ENCODE assay signal across 8 cellular contexts in genomic region chr4:184538023-184538599, GRCh38.
DNase-seq lines count a peak whose midpoint lies in the region; ATAC-seq and TF ChIP-seq lines count a peak whose summit lies in the region.

No MANE protein-coding gene starts in this region.

- H3K27me3 Mint-ChIP-seq in CD14-positive monocyte (ENCODE audit: low read depth in 3 of 3) = peaks cover 0 to 5% (median 3%) of the 10 kb centered on the region in 3 donors
- no peaks in the 10 kb centered on the region for H3K27me3 Mint-ChIP-seq in activated CD8-positive, alpha-beta T cell treated with anti-CD3 and anti-CD28 coated beads, Interleukin-2, amount 10 ng/mL, durations not matched to agents 7 days and 5 days (ENCODE audit: low read depth)
- no peaks in the 10 kb centered on the region for H3K27me3 Mint-ChIP-seq in effector memory CD8-positive, alpha-beta T cell

- no peaks in the 10 kb centered on the region for H3K27me3 ChIP-seq in mesendoderm (ENCODE audit: insufficient read depth, low read length, poor library complexity)

- H3K18ac ChIP-seq in mesendoderm (ENCODE audit: low read length) = no peak overlapping the region

- H4K5ac ChIP-seq in mesendoderm (ENCODE audit: low read length) = no peak overlapping the region

- H3K27ac ChIP-seq in mesendoderm (ENCODE audit: low read depth, low read length) = no peak overlapping the region

- no peak overlapping the region for H4K8ac ChIP-seq in mesendoderm (ENCODE audit: low read depth, low read length)

- H3K79me2 ChIP-seq in mesendoderm (ENCODE audit: control insufficient read depth, insufficient read depth, low read length) = no peaks in the 10 kb centered on the region

- intact Hi-C loops in CD14-positive monocyte (cut with micrococcal nuclease) = loop anchor here (1.0 to 10.0 kb wide), 3 partner anchors 123 to 275 kb away; no protein-coding TSS in a partner anchor

- H3K4me1 ChIP-seq in mesendoderm (ENCODE audit: control insufficient read depth, low read depth, low read length) = no peaks in the 10 kb centered on the region

- peak overlapping the region; percentile 70 for H3K56ac ChIP-seq in mesendoderm (ENCODE audit: low read length)

- no peak overlapping the region for H3K4me3 ChIP-seq in mesendoderm (ENCODE audit: low read length)

- peak; percentile 77 for TF ChIP-seq CTCF in CD14-positive monocyte (IDR thresholded peaks at IDR 0.05)

- peak; percentile 89 for DNase-seq in CD14-positive monocyte (ENCODE audit: low spot score)
- peak; percentile 45 for DNase-seq in NCI-H82 treated with DMSO at 0.1 percent for 48 hours (lab: John Stamatoyannopoulos, UW; ENCODE audit: unreplicated experiment)
- peak; percentile 79 for DNase-seq in activated CD8-positive, alpha-beta T cell treated with anti-CD3 and anti-CD28 coated beads, Interleukin-2, amount 10 ng/mL, durations not matched to agents 7 days and 5 days
- peak; percentile 58 to 65 (median 61) for DNase-seq in effector memory CD8-positive, alpha-beta T cell
- peak; percentile 55 for DNase-seq in mesendoderm
- DNase-seq in stimulated activated CD8-positive, alpha-beta memory T cell treated with anti-CD3 and anti-CD28 coated beads, Interleukin-12 subunit alpha, Interleukin-12 subunit beta, amount 100 ng/mL, for 4 hours (ENCODE audit: low read depth) = peak; percentile 27

- peaks cover 46% of the 10 kb centered on the region for H3K4me1 Mint-ChIP-seq in CD14-positive monocyte
- peaks cover 39% of the 10 kb centered on the region for H3K4me1 Mint-ChIP-seq in activated CD8-positive, alpha-beta T cell treated with anti-CD3 and anti-CD28 coated beads, Interleukin-2, amount 10 ng/mL, durations not matched to agents 7 days and 5 days (ENCODE audit: low read depth)
- H3K4me1 Mint-ChIP-seq in effector memory CD8-positive, alpha-beta T cell (ENCODE audit: low read depth in 2 of 2) = peaks cover 31 to 40% of the 10 kb centered on the region in 2 donors

- CTCF ChIA-PET in activated CD8-positive, alpha-beta T cell treated with anti-CD3 and anti-CD28 coated beads, Interleukin-2, amount 10 ng/mL, durations not matched to agents 7 days and 5 days (lab: Charles Lee) = interaction anchor here (2.3 to 5.2 kb wide), 4 partner anchors 24 to 274 kb away, joined by 8 to 70 read pairs (median 30); no protein-coding TSS in a partner anchor

- H2BK5ac ChIP-seq in mesendoderm (ENCODE audit: low read length) = no peak overlapping the region

- H2BK15ac ChIP-seq in mesendoderm (replicated peaks; ENCODE audit: low read depth) = no peak overlapping the region

- peak; percentile 53 for ATAC-seq in GM19372 (IDR thresholded peaks at IDR 0.05; ENCODE audit: low read depth, unreplicated experiment)
- ATAC-seq in HG03521 (IDR thresholded peaks at IDR 0.05; ENCODE audit: unreplicated experiment) = peak; percentile 43
- ATAC-seq in activated CD8-positive, alpha-beta T cell treated with anti-CD3 and anti-CD28 coated beads, Interleukin-2, amount 10 ng/mL, durations not matched to agents 7 days and 5 days = peak; percentile 54
- ATAC-seq in effector memory CD8-positive, alpha-beta T cell (replicated peaks) = peak; percentile 67

- H2BK120ac ChIP-seq in mesendoderm (ENCODE audit: low read depth, low read length) = no peak overlapping the region

- no CpG with 5 or more reads among the region's 18 CpGs for WGBS in mesendoderm (ENCODE audit: extremely low coverage, insufficient coverage, low lambda C conversion rate)

- H3K4me3 Mint-ChIP-seq in CD14-positive monocyte = peak overlapping the region; percentile 89 to 93
- peak overlapping the region; percentile 95 for H3K4me3 Mint-ChIP-seq in activated CD8-positive, alpha-beta T cell treated with anti-CD3 and anti-CD28 coated beads, Interleukin-2, amount 10 ng/mL, durations not matched to agents 7 days and 5 days
- H3K4me3 Mint-ChIP-seq in effector memory CD8-positive, alpha-beta T cell = peak overlapping the region; percentile 95 to 97

- H3K27ac Mint-ChIP-seq in CD14-positive monocyte = peak overlapping the region; percentile 99 to 100 (median 100)
- peak overlapping the region; percentile 96 for H3K27ac Mint-ChIP-seq in activated CD8-positive, alpha-beta T cell treated with anti-CD3 and anti-CD28 coated beads, Interleukin-2, amount 10 ng/mL, durations not matched to agents 7 days and 5 days
- peak overlapping the region; percentile 99 to 100 for H3K27ac Mint-ChIP-seq in effector memory CD8-positive, alpha-beta T cell

- H2AK5ac ChIP-seq in mesendoderm (ENCODE audit: low read length) = no peak overlapping the region

- H3K9ac ChIP-seq in mesendoderm (ENCODE audit: low read length) = peak overlapping the region; percentile 46

- peak overlapping the region; percentile 33 for H3K4me2 ChIP-seq in mesendoderm (ENCODE audit: low read length)

- no peaks in the 10 kb centered on the region for H3K36me3 ChIP-seq in mesendoderm (ENCODE audit: control insufficient read depth, insufficient read depth, low read length)

- no peaks in the 10 kb centered on the region for H3K79me1 ChIP-seq in mesendoderm (ENCODE audit: low read length)

- H3K4ac ChIP-seq in mesendoderm (ENCODE audit: low read depth, low read length) = no peak overlapping the region

- H3K36me3 Mint-ChIP-seq in CD14-positive monocyte = peaks cover 0 to 3% of the 10 kb centered on the region in 2 donors
- H3K36me3 Mint-ChIP-seq in activated CD8-positive, alpha-beta T cell treated with anti-CD3 and anti-CD28 coated beads, Interleukin-2, amount 10 ng/mL, durations not matched to agents 7 days and 5 days (ENCODE audit: low read depth) = peaks cover 7% of the 10 kb centered on the region
- peaks cover 15% of the 10 kb centered on the region for H3K36me3 Mint-ChIP-seq in effector memory CD8-positive, alpha-beta T cell (ENCODE audit: insufficient read depth)

- H3K23ac ChIP-seq in mesendoderm (ENCODE audit: low read length) = no peak overlapping the region

- H3K9me3 Mint-ChIP-seq in CD14-positive monocyte = no peaks in the 10 kb centered on the region
- no peaks in the 10 kb centered on the region for H3K9me3 Mint-ChIP-seq in activated CD8-positive, alpha-beta T cell treated with anti-CD3 and anti-CD28 coated beads, Interleukin-2, amount 10 ng/mL, durations not matched to agents 7 days and 5 days (ENCODE audit: insufficient read depth)
- H3K9me3 Mint-ChIP-seq in effector memory CD8-positive, alpha-beta T cell = no peaks in the 10 kb centered on the region

- POLR2A ChIA-PET in activated CD8-positive, alpha-beta T cell treated with anti-CD3 and anti-CD28 coated beads, Interleukin-2, amount 10 ng/mL, durations not matched to agents 7 days and 5 days (lab: Charles Lee) = interaction anchor here (0.7 to 7.3 kb wide), 13 partner anchors 24 to 300 kb away, joined by 3 to 129 read pairs (median 4); partner anchors contain the start of gene IRF2

Comparison
In these comparisons a context has a peak if more than half of its experiments do, and no peak if none do; other contexts are left out.
1. DNase-seq: peak in every context shown above with its lines; median percentile 89 in CD14-positive monocyte; 79 in activated CD8-positive, alpha-beta T cell treated with anti-CD3 and anti-CD28 coated beads, Interleukin-2, amount 10 ng/mL, durations not matched to agents 7 days and 5 days; 61 in effector memory CD8-positive, alpha-beta T cell; 55 in mesendoderm; 45 in NCI-H82 treated with DMSO at 0.1 percent for 48 hours; 27 in stimulated activated CD8-positive, alpha-beta memory T cell treated with anti-CD3 and anti-CD28 coated beads, Interleukin-12 subunit alpha, Interleukin-12 subunit beta, amount 100 ng/mL, for 4 hours.